In genomic region chr2:215668329-215668728, GRCh38 we compare ENCODE assay signal across 23 cellular contexts.
A peak's percentile ranks its signal among the peaks of the same experiment; 100 is the strongest.
DNase-seq lines count a peak whose midpoint lies in the region; ATAC-seq, FAIRE-seq and TF ChIP-seq lines count a peak whose summit lies in the region.
"Had no signal": no experiment of that assay in that cellular context is flagged by ENCODE, and none has a peak within 500 bp of the region (broad histone marks: within the 10 kb centered on the region; RNA-seq: fewer than 3 reads in every experiment).

No MANE protein-coding gene starts in this region.

- peak overlapping the region; percentile 5; the same call in 1 of the 2 replicates for H3K18ac ChIP-seq in IMR-90 (ENCODE audit: low read depth, low read length)

- no peak overlapping the region for H3K4me3 ChIP-seq in IMR-90 (ENCODE audit: insufficient read depth, low read depth, low read length)
- no peak overlapping the region for H3K4me3 ChIP-seq in keratinocyte (ENCODE audit: control insufficient read depth in 2 of 3, extremely low read depth in 1 of 3, insufficient read depth in 2 of 3, low read depth in 1 of 3, low read length in 3 of 3)
- H3K4me3 ChIP-seq: ascending aorta, gastrocnemius medialis had no signal

- in situ Hi-C loops in IMR-90 (cut with MboI; ENCODE audit: low sequenced_read_pairs), result no loop called here

- H3K4me1 ChIP-seq in IMR-90 (ENCODE audit: control insufficient read depth, insufficient read depth, low read length) (peaks cover 5% of the 10 kb centered on the region), keratinocyte (ENCODE audit: control insufficient read depth, extremely low read depth, insufficient read depth, low read length) (peaks cover 17% of the 10 kb centered on the region)
- H3K4me1 ChIP-seq: gastrocnemius medialis had no signal

- no peak overlapping the region for H4K91ac ChIP-seq in IMR-90 (ENCODE audit: insufficient read depth, low read depth, low read length)

- no peak overlapping the region for H3K56ac ChIP-seq in IMR-90 (ENCODE audit: extremely low read depth, insufficient read depth, low read length)

- no peaks in the 10 kb centered on the region for H3K27me3 ChIP-seq in IMR-90 (ENCODE audit: control insufficient read depth, insufficient read depth, low read length)
- no peaks in the 10 kb centered on the region for H3K27me3 ChIP-seq in keratinocyte (ENCODE audit: control insufficient read depth, extremely low read depth, insufficient read depth, low read length)
- H3K27me3 ChIP-seq: ascending aorta, gastrocnemius medialis had no signal

- dilution Hi-C loops in IMR-90 (cut with HindIII; ENCODE audit: low sequenced_read_pairs, unreplicated experiment) (no loop called here), keratinocyte (cut with MboI; ENCODE audit: extremely low pct_ligation_motif_present, low sequenced_read_pairs) (no loop called here)

- TF ChIP-seq CTCF in IMR-90 (conservative IDR thresholded peaks at IDR 0.05; ENCODE audit: low read depth, low read length) (no peak), keratinocyte (optimal IDR thresholded peaks at IDR 0.05 in 1 of 3, IDR thresholded peaks at IDR 0.05 in 1 of 3, conservative IDR thresholded peaks at IDR 0.05 in 1 of 3; ENCODE audit: extremely low read depth in 1 of 3, insufficient read depth in 2 of 3, low read length in 3 of 3) (no peak)

- no peaks in the 10 kb centered on the region for H3K79me2 ChIP-seq in keratinocyte (ENCODE audit: control insufficient read depth, insufficient read depth, low read length)

- no peak overlapping the region for H3K27ac ChIP-seq in IMR-90 (ENCODE audit: insufficient read depth, low read length)
- no peak overlapping the region for H3K27ac ChIP-seq in keratinocyte (ENCODE audit: control insufficient read depth, insufficient read depth, low read length)
- H3K27ac ChIP-seq: ascending aorta, gastrocnemius medialis had no signal

- TF ChIP-seq POLR2A in IMR-90 (IDR thresholded peaks at IDR 0.05; ENCODE audit: low read depth, low read length), result no peak

- no peak for TF ChIP-seq RAD21 in IMR-90 (IDR thresholded peaks at IDR 0.05; ENCODE audit: low read length)

- H2BK20ac ChIP-seq in IMR-90 (ENCODE audit: low read depth, low read length), result 0 out of 2 replicates have a peak overlapping the region, but pooled peaks have one; percentile 28

- ATAC-seq in IMR-90 (ENCODE audit: low read depth) (no peak), HG03439 (IDR thresholded peaks at IDR 0.05; ENCODE audit: unreplicated experiment) (no peak)
- ATAC-seq: stimulated activated naive CD8-positive, alpha-beta T cell treated with anti-CD3 and anti-CD28 coated beads, Interleukin-15, amount 100 ng/mL, for 72 hours had no signal

- intact Hi-C loops in IMR-90 (cut with micrococcal nuclease) (no loop called here), posterior cingulate gyrus (cut with DNase I) (no loop called here)

- H2AK5ac ChIP-seq in IMR-90 (ENCODE audit: low read depth, low read length), result peak overlapping the region; percentile 1

- H2BK15ac ChIP-seq in IMR-90 (ENCODE audit: low read depth, low read length), result peak overlapping the region; percentile 38; the same call in 2 of the 3 replicates

- no peak overlapping the region for H2AFZ ChIP-seq in IMR-90 (replicated peaks; ENCODE audit: low read length, poor library complexity)
- no peak overlapping the region for H2AFZ ChIP-seq in keratinocyte (ENCODE audit: control insufficient read depth, low read length)

- H3K4ac ChIP-seq in IMR-90 (ENCODE audit: low read depth, low read length), result peak overlapping the region; percentile 18; the same call in 1 of the 2 replicates

- no peak overlapping the region; the same call in 1 of the 2 replicates for H4K5ac ChIP-seq in IMR-90 (ENCODE audit: low read depth, low read length)

- no peak overlapping the region for H2BK5ac ChIP-seq in IMR-90 (ENCODE audit: low read depth, low read length, poor library complexity, severe bottlenecking)

- POLR2A ChIA-PET in IMR-90 (lab: Charles Lee; ENCODE audit: unreplicated experiment), result no interaction called here

- DNase-seq in IMR-90 (no peak), cerebellar cortex (ENCODE audit: low spot score) (peak; percentile 5), keratinocyte (ENCODE audit: low read depth, low spot score) (no peak), posterior cingulate gyrus (peak in 7 of 10 donors; percentile 14 to 86 (median 41)), amygdala (lab: John Stamatoyannopoulos, UW) (no peak), kidney glomerular epithelial cell (lab: John Stamatoyannopoulos, UW) (no peak), NCI-H1417 (lab: John Stamatoyannopoulos, UW) (no peak)
- DNase-seq: activated CD4-positive, alpha-beta T cell treated with anti-CD3 and anti-CD28 coated beads for 48 hours; activated naive CD4-positive, alpha-beta T cell treated with anti-CD3 and anti-CD28 coated beads, Interleukin-2, amount 50 U/mL, for 16 hours; CD4-positive, CD25-positive, alpha-beta regulatory T cell; cerebellar nuclear complex; hypothalamus; naive B cell; NCI-H1092 treated with DMSO at 0.1 percent for 48 hours; NCI-H2029; NCI-H69; nucleus accumbens; stimulated activated naive CD8-positive, alpha-beta T cell treated with anti-CD3 and anti-CD28 coated beads, Interleukin-15, amount 100 ng/mL, for 72 hours; trophoblast cell had no signal

- H3K9me1 ChIP-seq in IMR-90 (ENCODE audit: insufficient read depth, low read length) (no peaks in the 10 kb centered on the region; the same call in 1 of the 2 replicates), keratinocyte (ENCODE audit: control insufficient read depth, extremely low read depth, insufficient read depth, low read length) (no peaks in the 10 kb centered on the region)

- no peaks in the 10 kb centered on the region for H3K79me1 ChIP-seq in IMR-90 (ENCODE audit: low read depth in 1 of 2, low read length in 2 of 2)

- H3K23ac ChIP-seq in IMR-90 (ENCODE audit: low read depth, low read length), result no peak overlapping the region

- peak overlapping the region in 1 of 2 experiments; percentile 24; a peak in 1 of 4 replicates for H4K8ac ChIP-seq in IMR-90 (ENCODE audit: low read depth in 2 of 2, low read length in 2 of 2)

- H3K4me2 ChIP-seq in IMR-90 (ENCODE audit: low read depth, low read length) (no peak overlapping the region), keratinocyte (ENCODE audit: control insufficient read depth, extremely low read depth, insufficient read depth, low read depth, low read length) (no peak overlapping the region)

- H3K9me3 ChIP-seq in IMR-90 (ENCODE audit: control insufficient read depth, insufficient read depth, low read length) (no peaks in the 10 kb centered on the region), keratinocyte (ENCODE audit: control insufficient read depth, low read depth, low read length) (no peaks in the 10 kb centered on the region)
- H3K9me3 ChIP-seq: gastrocnemius medialis had no signal

- no CpG with 5 or more reads among the region's 4 CpGs for WGBS in IMR-90 (ENCODE audit: extremely low coverage in 2 of 2, insufficient read length in 1 of 2), 2 experiments

- no peaks in the 10 kb centered on the region for H4K20me1 ChIP-seq in IMR-90 (ENCODE audit: insufficient read depth, low read length)
- H4K20me1 ChIP-seq in keratinocyte (ENCODE audit: control insufficient read depth, extremely low read depth, insufficient read depth, low read length), result no peaks in the 10 kb centered on the region

- H2AK9ac ChIP-seq in IMR-90 (replicated peaks; ENCODE audit: low read depth, low read length, poor library complexity), result no peak overlapping the region

- H2BK120ac ChIP-seq in IMR-90 (ENCODE audit: low read depth, low read length), result peak overlapping the region; percentile 3; the same call in 1 of the 2 replicates

- FAIRE-seq in keratinocyte (lab: Jason Lieb, UNC), result peak; percentile 44
- FAIRE-seq: islet of Langerhans had no signal

- CTCF ChIA-PET in IMR-90 (lab: Yijun Ruan, JAX), result no interaction called here

- H3K36me3 ChIP-seq in IMR-90 (ENCODE audit: control insufficient read depth, insufficient read depth, low read length), result no peaks in the 10 kb centered on the region
- H3K36me3 ChIP-seq in keratinocyte (ENCODE audit: control insufficient read depth in 2 of 2, extremely low read depth in 1 of 2, insufficient read depth in 2 of 2, low read length in 2 of 2), result no peaks in the 10 kb centered on the region
- H3K36me3 ChIP-seq: ascending aorta, gastrocnemius medialis had no signal

- no TSS peak for BruUV-seq in IMR-90 (replicated peaks; lab: Mats Ljungman, UMichigan)

- H3K14ac ChIP-seq in IMR-90 (replicated peaks; ENCODE audit: low read depth, low read length), result no peak overlapping the region

- H3K9ac ChIP-seq in IMR-90 (ENCODE audit: low read depth, low read length) (no peak overlapping the region), keratinocyte (ENCODE audit: control insufficient read depth, extremely low read depth, insufficient read depth, low read length) (no peak overlapping the region)

TF ChIP-seq in IMR-90, 13 proteins besides CTCF, POLR2A, EP300 and RAD21 (continues in another document):
- TF ChIP-seq RFX5 (IDR thresholded peaks at IDR 0.05; ENCODE audit: low read depth, low read length), result no peak
- TF ChIP-seq MAFK (IDR thresholded peaks at IDR 0.05; ENCODE audit: low read depth, low read length), result no peak
- no peak for TF ChIP-seq CEBPB (IDR thresholded peaks at IDR 0.05; ENCODE audit: low read depth, low read length)
- TF ChIP-seq CHD1 (IDR thresholded peaks at IDR 0.05; ENCODE audit: low read depth, low read length), result no peak
- TF ChIP-seq USF2 (IDR thresholded peaks at IDR 0.05; ENCODE audit: low read depth, low read length), result no peak
- no peak for TF ChIP-seq ELK1 (IDR thresholded peaks at IDR 0.05; ENCODE audit: borderline replicate concordance, low read depth, low read length)
- no peak for TF ChIP-seq FOS (IDR thresholded peaks at IDR 0.05; ENCODE audit: low read depth, low read length)
- TF ChIP-seq RCOR1 (IDR thresholded peaks at IDR 0.05; ENCODE audit: insufficient replicate concordance, low read length), result no peak
- no peak for TF ChIP-seq SMC3 (IDR thresholded peaks at IDR 0.05; ENCODE audit: low read depth, low read length)
- TF ChIP-seq BHLHE40 (IDR thresholded peaks at IDR 0.05; ENCODE audit: low read depth, low read length), result no peak

Comparison
In these comparisons a context has a peak if more than half of its experiments do, and no peak if none do; other contexts are left out.
1. DNase-seq: peak in cerebellar cortex (single experiment) and posterior cingulate gyrus (7 of 10); none in IMR-90 (single experiment), keratinocyte (single experiment), amygdala (0 of 56), kidney glomerular epithelial cell (single experiment) and NCI-H1417 (0 of 3).